Comparison of ENCODE assay signal across 8 cellular contexts in genomic region chr2:216633616-216634316, GRCh38. TPM values are rescaled to one million over a fixed set of nuclear protein-coding genes. Genes with fewer than 3 reads are reported as not detected.
DNase-seq lines count a peak whose midpoint lies in the region; ATAC-seq and TF ChIP-seq lines count a peak whose summit lies in the region.

No MANE protein-coding gene starts in this region.

- peaks cover 2% of the 10 kb centered on the region for H3K27me3 Mint-ChIP-seq in neural crest cell (ENCODE audit: low read depth)

- in situ Hi-C loops in Panc1 (cut with HindIII; ENCODE audit: low pct_unique_long_range_greater_than_20kb, low sequenced_read_pairs): no loop called here

- peak overlapping the region; percentile 15; the same call in 1 of the 2 replicates for H3K27ac ChIP-seq in Panc1 (ENCODE audit: low read length)

- TF ChIP-seq CTCF in Panc1 (IDR thresholded peaks at IDR 0.05): no peak
- TF ChIP-seq CTCF in epithelial cell of esophagus (IDR thresholded peaks at IDR 0.05; ENCODE audit: insufficient read depth, low read depth, low read length, missing control alignments): no peak
- TF ChIP-seq CTCF in neural crest cell (conservative IDR thresholded peaks at IDR 0.05): no peak

- intact Hi-C loops in Panc1 (cut with micrococcal nuclease; ENCODE audit: unreplicated experiment): no loop called here

- CTCF ChIA-PET in Panc1 (lab: Charles Lee): no interaction called here

- no peaks in the 10 kb centered on the region; the same call in 1 of the 2 replicates for H3K36me3 ChIP-seq in Panc1 (ENCODE audit: control insufficient read depth, insufficient read depth, low read length)

- peaks cover 55% of the 10 kb centered on the region for H3K4me1 Mint-ChIP-seq in neural crest cell

- H3K4me1 ChIP-seq in Panc1 (ENCODE audit: control insufficient read depth, insufficient read depth, low read length): peaks cover 13% of the 10 kb centered on the region

- BruUV-seq in Panc1 (replicated peaks; lab: Mats Ljungman, UMichigan): no TSS peak

- peak overlapping the region; percentile 94 for H3K27ac Mint-ChIP-seq in neural crest cell (ENCODE audit: unreplicated experiment)

- peak overlapping the region; percentile 95 for H3K4me3 Mint-ChIP-seq in neural crest cell

- H3K9me3 Mint-ChIP-seq in neural crest cell: no peaks in the 10 kb centered on the region

- peak; percentile 62 for ATAC-seq in Panc1
- ATAC-seq in GM21737 (IDR thresholded peaks at IDR 0.05; ENCODE audit: unreplicated experiment): no peak
- ATAC-seq in HG02642 (IDR thresholded peaks at IDR 0.05; ENCODE audit: poor library complexity, unreplicated experiment): no peak

- peaks cover 7% of the 10 kb centered on the region; the same call in 1 of the 2 replicates for H3K27me3 ChIP-seq in Panc1 (ENCODE audit: control insufficient read depth, insufficient read depth, low read length)

- DNase-seq in NCI-H2081 (lab: John Stamatoyannopoulos, UW) (peak; percentile 16 to 44), NCI-H2081 treated with DMSO at 0.1 percent for 48 hours (lab: John Stamatoyannopoulos, UW) (no peak), Panc1 (ENCODE audit: low read depth, low spot score) (no peak), epithelial cell of esophagus (ENCODE audit: low read depth) (no peak), neural crest cell (ENCODE audit: low read depth, low spot score) (peak; percentile 35), NCI-H226 (no peak)

- H3K4me3 ChIP-seq in Panc1 (ENCODE audit: low read depth in 2 of 2, low read length in 2 of 2) (peak overlapping the region; percentile 49 to 52), epithelial cell of esophagus (ENCODE audit: low read length) (peak overlapping the region; percentile 70)

- peaks cover 8% of the 10 kb centered on the region for H3K36me3 Mint-ChIP-seq in neural crest cell (ENCODE audit: low read depth)

- no peaks in the 10 kb centered on the region for H3K9me3 ChIP-seq in Panc1 (ENCODE audit: control insufficient read depth, insufficient read depth, low read depth, low read length)

- POLR2A ChIA-PET in Panc1 (lab: Charles Lee): no interaction called here

RNA-seq across cellular contexts. Expression of gene IGFBP2, which starts 0.5 kb away (rescaled TPM):
- total RNA-seq in Panc1 (2021; ENCODE audit: unreplicated experiment) (54.8 TPM), neural crest cell (365 and 366 TPM in 2 replicates)
- 110 TPM for polyA plus RNA-seq in Panc1 (2012; ENCODE audit: insufficient read length)

Comparison
In these comparisons a context has a peak if more than half of its experiments do, and no peak if none do; other contexts are left out.
1. DNase-seq: peak in NCI-H2081 (2 of 2) and neural crest cell (single experiment); none in NCI-H2081 treated with DMSO at 0.1 percent for 48 hours (single experiment), Panc1 (single experiment), epithelial cell of esophagus (single experiment) and NCI-H226 (single experiment).